ENCODE assay signal across 9 cellular contexts in the genomic region with DNA sequence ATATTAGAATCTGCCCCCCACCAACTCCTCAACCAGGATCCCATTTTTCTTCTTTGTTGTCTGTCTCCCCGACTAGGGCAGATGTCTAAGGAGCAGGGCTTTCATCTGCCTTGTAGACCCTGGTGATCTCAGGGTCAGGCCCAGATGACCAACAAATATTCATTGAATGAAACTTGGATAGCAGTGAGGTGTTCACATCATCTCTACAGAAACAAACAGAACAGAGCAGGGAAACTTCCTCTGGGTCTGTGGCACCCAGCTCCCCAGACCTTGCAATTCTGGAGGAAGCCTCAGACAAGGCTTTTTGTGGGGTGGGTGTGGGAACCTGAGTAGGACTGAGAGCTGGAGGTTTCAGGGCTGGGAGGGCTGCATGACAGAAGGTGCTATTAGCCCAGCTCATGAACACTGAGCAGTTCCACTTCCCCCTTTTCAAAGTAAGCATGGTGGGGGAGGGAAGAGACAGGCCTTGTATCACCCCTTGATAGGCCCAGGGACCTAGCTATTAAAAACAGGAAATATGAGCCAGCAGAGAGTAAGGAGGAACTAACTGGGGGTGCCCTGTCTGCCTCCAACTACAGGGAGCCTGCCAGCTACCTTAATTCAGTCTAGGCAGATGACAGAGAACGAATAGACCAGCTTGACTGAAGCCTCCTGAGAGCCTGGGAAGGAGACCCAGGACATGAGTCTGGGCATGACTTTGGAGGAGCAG. TPM values are rescaled to one million over a fixed set of nuclear protein-coding genes. Genes with fewer than 3 reads are reported as not detected.
DNase-seq lines count a peak whose midpoint lies in the region; ATAC-seq and TF ChIP-seq lines count a peak whose summit lies in the region.
"Had no signal": no experiment of that assay in that cellular context is flagged by ENCODE, and none has a peak within 500 bp of the region (broad histone marks: within the 10 kb centered on the region; RNA-seq: fewer than 3 reads in every experiment).

No MANE protein-coding gene starts in this region.

- H3K4me3 ChIP-seq in Karpas-422 (ENCODE audit: low read length) (peak overlapping the region; percentile 63), osteoblast (ENCODE audit: insufficient read depth, low read length) (no peak overlapping the region)
- H3K4me3 ChIP-seq: thoracic aorta had no signal

- no peaks in the 10 kb centered on the region for H3K9me2 ChIP-seq in Karpas-422 (replicated peaks; ENCODE audit: insufficient read depth, low read length)

- no peaks in the 10 kb centered on the region for H3K9me3 Mint-ChIP-seq in activated CD4-positive, alpha-beta T cell treated with anti-CD3 and anti-CD28 coated beads, Interleukin-2, amount 10 ng/mL, durations not matched to agents 7 days and 5 days
- H3K9me3 Mint-ChIP-seq in activated naive CD8-positive, alpha-beta T cell treated with anti-CD3 and anti-CD28 coated beads, Interleukin-2, amount 50 U/mL, for 24 hours: no peaks in the 10 kb centered on the region

- no peaks in the 10 kb centered on the region for H3K36me3 Mint-ChIP-seq in activated CD4-positive, alpha-beta T cell treated with anti-CD3 and anti-CD28 coated beads, Interleukin-2, amount 10 ng/mL, durations not matched to agents 7 days and 5 days (ENCODE audit: low read depth)
- H3K36me3 Mint-ChIP-seq in activated naive CD8-positive, alpha-beta T cell treated with anti-CD3 and anti-CD28 coated beads, Interleukin-2, amount 50 U/mL, for 24 hours (ENCODE audit: low read depth): no peaks in the 10 kb centered on the region

- H3K36me3 ChIP-seq in Karpas-422 (ENCODE audit: insufficient read depth, low read length) (no peaks in the 10 kb centered on the region), osteoblast (ENCODE audit: insufficient read depth, low read length) (no peaks in the 10 kb centered on the region)
- H3K36me3 ChIP-seq: thoracic aorta had no signal

- POLR2A ChIA-PET in activated CD4-positive, alpha-beta T cell treated with anti-CD3 and anti-CD28 coated beads, Interleukin-2, amount 10 ng/mL, durations not matched to agents 7 days and 5 days (lab: Charles Lee): interaction anchor here (0.6 to 1.4 kb wide), 3 partner anchors 55 to 104 kb away, joined by 3 to 4 read pairs (median 4); no protein-coding TSS in a partner anchor

- H3K4me3 Mint-ChIP-seq in activated CD4-positive, alpha-beta T cell treated with anti-CD3 and anti-CD28 coated beads, Interleukin-2, amount 10 ng/mL, durations not matched to agents 7 days and 5 days: no peak overlapping the region
- no peak overlapping the region for H3K4me3 Mint-ChIP-seq in activated naive CD8-positive, alpha-beta T cell treated with anti-CD3 and anti-CD28 coated beads, Interleukin-2, amount 50 U/mL, for 24 hours

- no peaks in the 10 kb centered on the region for H3K27me3 ChIP-seq in Karpas-422 (ENCODE audit: low read length)
- no peaks in the 10 kb centered on the region for H3K27me3 ChIP-seq in osteoblast (ENCODE audit: insufficient read depth, low read length)

- peak overlapping the region; percentile 87 for H3K4me2 ChIP-seq in Karpas-422 (ENCODE audit: low read depth, low read length, poor library complexity, severe bottlenecking)
- H3K4me2 ChIP-seq in osteoblast (ENCODE audit: insufficient read depth, low read length): no peak overlapping the region

- H3K79me2 ChIP-seq in Karpas-422 (ENCODE audit: low read length) (0 out of 2 replicates have a peak, but pooled peaks cover 7% of the 10 kb centered on the region), osteoblast (ENCODE audit: insufficient read depth, low read length) (no peaks in the 10 kb centered on the region)

- no peaks in the 10 kb centered on the region for H3K27me3 Mint-ChIP-seq in activated CD4-positive, alpha-beta T cell treated with anti-CD3 and anti-CD28 coated beads, Interleukin-2, amount 10 ng/mL, durations not matched to agents 7 days and 5 days
- no peaks in the 10 kb centered on the region for H3K27me3 Mint-ChIP-seq in activated naive CD8-positive, alpha-beta T cell treated with anti-CD3 and anti-CD28 coated beads, Interleukin-2, amount 50 U/mL, for 24 hours

- H3K4me1 Mint-ChIP-seq in activated CD4-positive, alpha-beta T cell treated with anti-CD3 and anti-CD28 coated beads, Interleukin-2, amount 10 ng/mL, durations not matched to agents 7 days and 5 days: peaks cover 35% of the 10 kb centered on the region
- peaks cover 30% of the 10 kb centered on the region for H3K4me1 Mint-ChIP-seq in activated naive CD8-positive, alpha-beta T cell treated with anti-CD3 and anti-CD28 coated beads, Interleukin-2, amount 50 U/mL, for 24 hours

- no peak for TF ChIP-seq CTCF in osteoblast (IDR thresholded peaks at IDR 0.05; ENCODE audit: extremely low read depth, low read depth, low read length)

- CTCF ChIA-PET in activated CD4-positive, alpha-beta T cell treated with anti-CD3 and anti-CD28 coated beads, Interleukin-2, amount 10 ng/mL, durations not matched to agents 7 days and 5 days (lab: Charles Lee): interaction anchor here (0.6 to 5.0 kb wide), 37 partner anchors 10 to 704 kb away, joined by 3 to 52 read pairs (median 3); a partner anchor contains a TSS

- DNase-seq in activated CD4-positive, alpha-beta T cell treated with anti-CD3 and anti-CD28 coated beads, Interleukin-2, amount 10 ng/mL, durations not matched to agents 7 days and 5 days: peak; percentile 28
- no peak for DNase-seq in activated CD4-positive, alpha-beta T cell treated with anti-CD3 and anti-CD28 coated beads for 1 hour
- DNase-seq in Karpas-422 (peak; percentile 99), osteoblast (ENCODE audit: insufficient read length, low spot score, missing footprints) (no peak), NCI-H82 (lab: John Stamatoyannopoulos, UW) (no peak)
- peak; percentile 32 for DNase-seq in activated naive CD8-positive, alpha-beta T cell treated with anti-CD3 and anti-CD28 coated beads, Interleukin-2, amount 50 U/mL, for 24 hours
- DNase-seq in stimulated activated CD4-positive, alpha-beta T cell treated with anti-CD3 and anti-CD28 coated beads, Interleukin-2, amount 100 ng/mL, for 24 hours: no peak

- ATAC-seq in GM21786 (IDR thresholded peaks at IDR 0.05; ENCODE audit: unreplicated experiment): peak; percentile 90
- peak; percentile 55 for ATAC-seq in activated naive CD8-positive, alpha-beta T cell treated with anti-CD3 and anti-CD28 coated beads, Interleukin-2, amount 50 U/mL, for 24 hours

- peaks cover 73% of the 10 kb centered on the region for H3K4me1 ChIP-seq in Karpas-422 (ENCODE audit: low read length)
- H3K4me1 ChIP-seq in osteoblast (ENCODE audit: insufficient read depth, low read length): peaks cover 14% of the 10 kb centered on the region

- H3K9me3 ChIP-seq in Karpas-422 (ENCODE audit: low read length) (no peaks in the 10 kb centered on the region), osteoblast (ENCODE audit: low read depth, low read length) (no peaks in the 10 kb centered on the region)
- H3K9me3 ChIP-seq: thoracic aorta had no signal

- H2AFZ ChIP-seq in Karpas-422 (ENCODE audit: low read length) (no peak overlapping the region), osteoblast (ENCODE audit: low read length) (peak overlapping the region; percentile 95)

- peak overlapping the region; percentile 80 for H3K27ac Mint-ChIP-seq in activated CD4-positive, alpha-beta T cell treated with anti-CD3 and anti-CD28 coated beads, Interleukin-2, amount 10 ng/mL, durations not matched to agents 7 days and 5 days
- H3K27ac Mint-ChIP-seq in activated naive CD8-positive, alpha-beta T cell treated with anti-CD3 and anti-CD28 coated beads, Interleukin-2, amount 50 U/mL, for 24 hours: peak overlapping the region; percentile 81

- H4K20me1 ChIP-seq in Karpas-422 (ENCODE audit: insufficient read depth, low read depth, low read length): no peaks in the 10 kb centered on the region
- no peaks in the 10 kb centered on the region for H4K20me1 ChIP-seq in osteoblast (ENCODE audit: insufficient read depth, low read length)

- H3K27ac ChIP-seq in Karpas-422 (ENCODE audit: low read length) (peak overlapping the region; percentile 98), osteoblast (ENCODE audit: low read depth, low read length) (peak overlapping the region; percentile 35)
- H3K27ac ChIP-seq: thoracic aorta had no signal

- peak overlapping the region; percentile 81 for H3K9ac ChIP-seq in Karpas-422 (ENCODE audit: low read length)

RNA-seq across cellular contexts. Expression of a gene that starts 37.3 kb away (rescaled TPM):
- 10 to 100 TPM; 66.7 to 76.9 TPM for total RNA-seq in activated CD4-positive, alpha-beta T cell treated with anti-CD3 and anti-CD28 coated beads, Interleukin-2, amount 10 ng/mL, durations not matched to agents 7 days and 5 days
- total RNA-seq in Karpas-422 (2014; rRNA removed; shearing (Covaris generic); ENCODE audit: low replicate concordance): 89.5 and 101 TPM in 2 replicates
- 9.4 and 10.5 TPM in 2 replicates for total RNA-seq in osteoblast

Comparison
In these comparisons a context has a peak if more than half of its experiments do, and no peak if none do; other contexts are left out.
1. DNase-seq: peak in activated CD4-positive, alpha-beta T cell treated with anti-CD3 and anti-CD28 coated beads, Interleukin-2, amount 10 ng/mL, durations not matched to agents 7 days and 5 days (single experiment), Karpas-422 (single experiment) and activated naive CD8-positive, alpha-beta T cell treated with anti-CD3 and anti-CD28 coated beads, Interleukin-2, amount 50 U/mL, for 24 hours (single experiment); none in activated CD4-positive, alpha-beta T cell treated with anti-CD3 and anti-CD28 coated beads for 1 hour (single experiment), osteoblast (single experiment), NCI-H82 (single experiment) and stimulated activated CD4-positive, alpha-beta T cell treated with anti-CD3 and anti-CD28 coated beads, Interleukin-2, amount 100 ng/mL, for 24 hours (0 of 2).